11 cellular contexts compared by ENCODE assay signal in genomic region chr1:156146749-156147405, GRCh38.
A peak's percentile ranks its signal among the peaks of the same experiment; 100 is the strongest.
DNase-seq lines count a peak whose midpoint lies in the region; ATAC-seq and TF ChIP-seq lines count a peak whose summit lies in the region.
"Had no signal": no experiment of that assay in that cellular context is flagged by ENCODE, and none has a peak within 500 bp of the region (broad histone marks: within the 10 kb centered on the region; RNA-seq: fewer than 3 reads in every experiment).

No MANE protein-coding gene starts in this region.

- peak overlapping the region; percentile 56 for H3K27ac ChIP-seq in RWPE1
- H3K27ac ChIP-seq: adrenal gland had no signal

- TF ChIP-seq POLR2A in GM19099 (IDR thresholded peaks at IDR 0.05; ENCODE audit: extremely low read depth, insufficient read length, low read depth) = peak; percentile 13

- CTCF ChIA-PET in RWPE1 (lab: Yijun Ruan, JAX) = interaction anchor here (0.7 to 2.1 kb wide), 4 partner anchors 15 to 78 kb away, joined by 3 to 14 read pairs (median 4); partner anchors contain the start of gene PMF1
- CTCF ChIA-PET in HEK293T (lab: Yijun Ruan, JAX) = interaction anchor here (1.4 to 4.3 kb wide), 3 partner anchors 50 to 78 kb away, joined by 5 to 37 read pairs (median 6); no protein-coding TSS in a partner anchor

- DNase-seq in RWPE1 (ENCODE audit: low spot score) = no peak
- peak; percentile 51 for DNase-seq in fibroblast of peridontal ligament (ENCODE audit: extremely low read depth)
- DNase-seq in retina = peak; percentile 47
- DNase-seq in OCI-M2 (lab: John Stamatoyannopoulos, UW; ENCODE audit: unreplicated experiment) = no peak
- no peak for DNase-seq in HEK293T (ENCODE audit: extremely low spot score)
- DNase-seq in epidermal melanocyte (ENCODE audit: insufficient read length, low spot score) = no peak
- DNase-seq: adrenal gland, natural killer cell, NCI-H1105 treated with DMSO at 0.1 percent for 48 hours had no signal

- ATAC-seq in GM18519 (IDR thresholded peaks at IDR 0.05; ENCODE audit: low FRiP score, unreplicated experiment) = no peak

- POLR2A ChIA-PET in RWPE1 (lab: Yijun Ruan, JAX; ENCODE audit: low non-redundant PET) (no interaction called here), HEK293T (lab: Yijun Ruan, JAX) (interaction anchor here (1.6 to 5.4 kb wide), 5 partner anchors 14 to 85 kb away, joined by 4 to 22 read pairs (median 11); partner anchors contain the start of genes PMF1 and SLC25A44)

- TF ChIP-seq CTCF in RWPE1 (conservative IDR thresholded peaks at IDR 0.05; ENCODE audit: low read depth) = no peak

TF ChIP-seq in HEK293T, 16 proteins besides CTCF, POLR2A, EP300 and RAD21:
- TF ChIP-seq CTBP1 (IDR thresholded peaks at IDR 0.05; ENCODE audit: borderline replicate concordance) (no peak), SP1 (IDR thresholded peaks at IDR 0.05) (no peak), ARNT (IDR thresholded peaks at IDR 0.05) (no peak), ELF4 (IDR thresholded peaks at IDR 0.05) (no peak), LEF1 (IDR thresholded peaks at IDR 0.05; ENCODE audit: borderline replicate concordance) (no peak), ZNF384 (IDR thresholded peaks at IDR 0.05) (no peak), BHLHE40 (IDR thresholded peaks at IDR 0.05; ENCODE audit: borderline replicate concordance) (no peak), HDGF (IDR thresholded peaks at IDR 0.05; ENCODE audit: borderline replicate concordance) (no peak), L3MBTL2 (conservative IDR thresholded peaks at IDR 0.05) (no peak), NFRKB (IDR thresholded peaks at IDR 0.05) (no peak), FOXM1 (IDR thresholded peaks at IDR 0.05; ENCODE audit: borderline replicate concordance) (no peak), FOXA1 (IDR thresholded peaks at IDR 0.05) (no peak), FOXK2 (IDR thresholded peaks at IDR 0.05) (no peak), TARDBP (IDR thresholded peaks at IDR 0.05) (no peak), PKNOX1 (IDR thresholded peaks at IDR 0.05) (no peak), SUZ12 (IDR thresholded peaks at IDR 0.05) (no peak)
TF ChIP-seq in HEK293T: peak in this region for 0.

Comparison
In these comparisons a context has a peak if more than half of its experiments do, and no peak if none do; other contexts are left out.
1. DNase-seq: peak in fibroblast of peridontal ligament (single experiment) and retina (single experiment); none in RWPE1 (single experiment), OCI-M2 (single experiment), HEK293T (single experiment) and epidermal melanocyte (single experiment).